Comparison of ENCODE assay signal across 8 cellular contexts in the genomic region with DNA sequence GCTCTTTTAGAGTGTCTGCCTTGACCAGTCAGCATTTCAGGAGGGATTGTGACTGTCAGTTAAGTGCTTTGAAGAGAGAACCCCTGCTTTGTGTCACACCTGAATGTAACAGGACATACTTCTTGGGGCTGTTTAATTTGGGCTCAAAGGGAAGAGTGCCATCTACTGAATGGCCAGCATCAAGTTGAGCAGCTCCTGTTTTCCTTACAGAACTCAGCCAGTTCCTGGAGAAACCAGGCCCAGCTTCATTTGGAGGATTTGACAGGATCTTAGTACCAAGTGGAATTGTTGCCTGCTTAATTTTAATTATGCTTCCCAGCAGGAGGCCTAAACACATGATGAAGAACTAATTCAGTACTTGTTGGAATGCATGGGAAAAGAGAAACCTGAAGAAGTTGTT. TPM values are rescaled to one million over a fixed set of nuclear protein-coding genes. Genes with fewer than 3 reads are reported as not detected.
A peak's percentile ranks its signal among the peaks of the same experiment; 100 is the strongest.
DNase-seq lines count a peak whose midpoint lies in the region; TF ChIP-seq lines count a peak whose summit lies in the region.

No MANE protein-coding gene starts in this region.

- POLR2A ChIA-PET in RWPE1 (lab: Yijun Ruan, JAX; ENCODE audit: low non-redundant PET) = no interaction called here

- TF ChIP-seq CTCF in RWPE1 (conservative IDR thresholded peaks at IDR 0.05; ENCODE audit: low read depth) (0 out of 2 replicates have a peak, but pooled peaks have one; percentile 13), fibroblast of villous mesenchyme (IDR thresholded peaks at IDR 0.05; ENCODE audit: insufficient read depth, low read depth, low read length) (peak; percentile 37)

- CTCF ChIA-PET in RWPE1 (lab: Yijun Ruan, JAX) = interaction anchor here (0.5 to 2.0 kb wide), 5 partner anchors 38 to 208 kb away, joined by 3 to 17 read pairs (median 3); no protein-coding TSS in a partner anchor

- H3K4me3 ChIP-seq in fibroblast of villous mesenchyme (ENCODE audit: low read depth, low read length) = no peak overlapping the region

- DNase-seq in NCI-H146 (lab: John Stamatoyannopoulos, UW) (peak; percentile 7), NCI-H146 treated with DMSO at 0.1 percent for 48 hours (lab: John Stamatoyannopoulos, UW; ENCODE audit: unreplicated experiment) (no peak), RWPE1 (ENCODE audit: low spot score) (no peak), fibroblast of villous mesenchyme (ENCODE audit: low read depth) (peak; percentile 54), renal cortical epithelial cell (ENCODE audit: low read depth) (peak; percentile 48), OCI-M2 (lab: John Stamatoyannopoulos, UW; ENCODE audit: unreplicated experiment) (no peak), amniotic stem cell (lab: John Stamatoyannopoulos, UW) (no peak), DMS153 (lab: John Stamatoyannopoulos, UW) (no peak)

- no peak overlapping the region for H3K27ac ChIP-seq in RWPE1

RNA-seq across cellular contexts. Expression of a gene that starts 8.3 kb away (rescaled TPM):
- total RNA-seq in fibroblast of villous mesenchyme (68.3 and 97.6 TPM in 2 replicates), renal cortical epithelial cell (152 and 341 TPM in 2 replicates)

Comparison
In these comparisons a context has a peak if more than half of its experiments do, and no peak if none do; other contexts are left out.
1. DNase-seq: peak in NCI-H146 (single experiment), fibroblast of villous mesenchyme (single experiment) and renal cortical epithelial cell (single experiment); none in NCI-H146 treated with DMSO at 0.1 percent for 48 hours (single experiment), RWPE1 (single experiment), OCI-M2 (single experiment), amniotic stem cell (single experiment) and DMS153 (single experiment).